19 cellular contexts compared by ENCODE assay signal in genomic region chr2:150809083-150809482, GRCh38.
A peak's percentile ranks its signal among the peaks of the same experiment; 100 is the strongest.
DNase-seq lines count a peak whose midpoint lies in the region; ATAC-seq lines count a peak whose summit lies in the region.
"Had no signal": no experiment of that assay in that cellular context is flagged by ENCODE, and none has a peak within 500 bp of the region (broad histone marks: within the 10 kb centered on the region; RNA-seq: fewer than 3 reads in every experiment).

No MANE protein-coding gene starts in this region.

- no peak overlapping the region for H3K4ac ChIP-seq in mesenchymal stem cell (ENCODE audit: low read depth in 1 of 2, low read length in 2 of 2)

- peak; percentile 46 for DNase-seq in D341Med (ENCODE audit: low spot score)
- DNase-seq in NCI-H1694 (lab: John Stamatoyannopoulos, UW): peak; percentile 46
- peak; percentile 41 for DNase-seq in OCI-M1 (lab: John Stamatoyannopoulos, UW)
- peak; percentile 15 for DNase-seq in mesenchymal stem cell
- no peak for DNase-seq in HK-2 (ENCODE audit: unreplicated experiment)
- no peak for DNase-seq in left lobe of liver (ENCODE audit: low spot score)
- DNase-seq: Caco-2; CD4-positive, alpha-beta T cell; DMS79; NCI-H1105 treated with DMSO at 0.1 percent for 48 hours; NCI-H187 treated with DMSO at 0.1 percent for 48 hours; NCI-H345; NCI-H69; SHP77; T-helper 1 cell had no signal

- no peak overlapping the region for H3K14ac ChIP-seq in mesenchymal stem cell (ENCODE audit: low read length in 2 of 2)

- H2AFZ ChIP-seq in mesenchymal stem cell (ENCODE audit: low read depth, low read length): no peak overlapping the region

- no peak overlapping the region for H4K8ac ChIP-seq in mesenchymal stem cell (ENCODE audit: low read length)

- H3K79me1 ChIP-seq in mesenchymal stem cell (replicated peaks; ENCODE audit: low read length, poor library complexity, severe bottlenecking): no peaks in the 10 kb centered on the region

- H3K4me3 ChIP-seq in mesenchymal stem cell (ENCODE audit: insufficient read depth in 1 of 2, low read depth in 1 of 2, low read length in 2 of 2): no peak overlapping the region
- H3K4me3 ChIP-seq: HAP-1, K562 had no signal

- no peak for ATAC-seq in HG03175 (IDR thresholded peaks at IDR 0.05; ENCODE audit: unreplicated experiment)
- no peak for ATAC-seq in stimulated activated memory B cell treated with anti-CD40 and anti-IgM and Interleukin-4, amounts not matched to agents 10 μg/mL and 1 μg/mL and 100 μg/mL, for 72 hours
- ATAC-seq in left lobe of liver: no peak
- ATAC-seq: K562 had no signal

- no peaks in the 10 kb centered on the region for H3K36me3 ChIP-seq in mesenchymal stem cell (ENCODE audit: control insufficient read depth in 1 of 2, insufficient read depth in 2 of 2, low read depth in 1 of 2, low read length in 2 of 2)
- H3K36me3 ChIP-seq: HAP-1 had no signal

- no peak overlapping the region for H2BK15ac ChIP-seq in mesenchymal stem cell (ENCODE audit: low read depth, poor library complexity, severe bottlenecking)

- H3K9me3 ChIP-seq in mesenchymal stem cell (ENCODE audit: control insufficient read depth, low read length): no peaks in the 10 kb centered on the region
- H3K9me3 ChIP-seq: Caco-2, HAP-1 had no signal

- H3K4me2 ChIP-seq in mesenchymal stem cell (ENCODE audit: low read length, poor library complexity, severe bottlenecking): no peak overlapping the region

- no peak overlapping the region for H2BK5ac ChIP-seq in mesenchymal stem cell (ENCODE audit: low read depth, low read length, poor library complexity, severe bottlenecking)

- H4K91ac ChIP-seq in mesenchymal stem cell (ENCODE audit: low read length): no peak overlapping the region

- H3K9me3 Mint-ChIP-seq in stimulated activated memory B cell treated with anti-CD40 and anti-IgM and Interleukin-4, amounts not matched to agents 10 μg/mL and 1 μg/mL and 100 μg/mL, for 72 hours: no peaks in the 10 kb centered on the region
- H3K9me3 Mint-ChIP-seq: CD4-positive, alpha-beta T cell had no signal

- H2AK5ac ChIP-seq in mesenchymal stem cell (ENCODE audit: low read length, severe bottlenecking): no peak overlapping the region

- no peak overlapping the region for H3K9ac ChIP-seq in mesenchymal stem cell (ENCODE audit: low read length)

- H3K23ac ChIP-seq in mesenchymal stem cell (ENCODE audit: low read length in 2 of 2): no peak overlapping the region

- no peak overlapping the region for H2BK120ac ChIP-seq in mesenchymal stem cell (ENCODE audit: low read depth, low read length)

- no peaks in the 10 kb centered on the region for H3K27me3 Mint-ChIP-seq in stimulated activated memory B cell treated with anti-CD40 and anti-IgM and Interleukin-4, amounts not matched to agents 10 μg/mL and 1 μg/mL and 100 μg/mL, for 72 hours
- H3K27me3 Mint-ChIP-seq: CD4-positive, alpha-beta T cell had no signal

- 87% methylated on average over 2 of the region's 2 CpGs for WGBS in mesenchymal stem cell

- no peak overlapping the region for H2BK12ac ChIP-seq in mesenchymal stem cell (ENCODE audit: low read length in 2 of 2)

- H3K36me3 Mint-ChIP-seq in stimulated activated memory B cell treated with anti-CD40 and anti-IgM and Interleukin-4, amounts not matched to agents 10 μg/mL and 1 μg/mL and 100 μg/mL, for 72 hours: no peaks in the 10 kb centered on the region

- no peaks in the 10 kb centered on the region for H3K27me3 ChIP-seq in mesenchymal stem cell (ENCODE audit: control insufficient read depth in 1 of 2, insufficient read depth in 1 of 2, low read length in 2 of 2)

- H3K27ac ChIP-seq in mesenchymal stem cell (ENCODE audit: low read length, poor library complexity, severe bottlenecking): no peak overlapping the region

- no peak overlapping the region for H3K18ac ChIP-seq in mesenchymal stem cell (ENCODE audit: low read depth in 1 of 2, low read length in 2 of 2)

- H3K4me1 ChIP-seq in mesenchymal stem cell (ENCODE audit: control insufficient read depth, insufficient read depth, low read depth, low read length): no peaks in the 10 kb centered on the region
- H3K4me1 ChIP-seq: HAP-1 had no signal

- H3K4me3 Mint-ChIP-seq in stimulated activated memory B cell treated with anti-CD40 and anti-IgM and Interleukin-4, amounts not matched to agents 10 μg/mL and 1 μg/mL and 100 μg/mL, for 72 hours: no peak overlapping the region
- H3K4me3 Mint-ChIP-seq: CD4-positive, alpha-beta T cell had no signal

- H3K4me1 Mint-ChIP-seq in stimulated activated memory B cell treated with anti-CD40 and anti-IgM and Interleukin-4, amounts not matched to agents 10 μg/mL and 1 μg/mL and 100 μg/mL, for 72 hours: no peaks in the 10 kb centered on the region

- no peak overlapping the region for H3K27ac Mint-ChIP-seq in stimulated activated memory B cell treated with anti-CD40 and anti-IgM and Interleukin-4, amounts not matched to agents 10 μg/mL and 1 μg/mL and 100 μg/mL, for 72 hours
- H3K27ac Mint-ChIP-seq: CD4-positive, alpha-beta T cell had no signal

Comparison
In these comparisons a context has a peak if more than half of its experiments do, and no peak if none do; other contexts are left out.
1. DNase-seq: peak in D341Med (single experiment), NCI-H1694 (single experiment), OCI-M1 (single experiment) and mesenchymal stem cell (single experiment); none in HK-2 (single experiment) and left lobe of liver (single experiment).